In the genomic region with DNA sequence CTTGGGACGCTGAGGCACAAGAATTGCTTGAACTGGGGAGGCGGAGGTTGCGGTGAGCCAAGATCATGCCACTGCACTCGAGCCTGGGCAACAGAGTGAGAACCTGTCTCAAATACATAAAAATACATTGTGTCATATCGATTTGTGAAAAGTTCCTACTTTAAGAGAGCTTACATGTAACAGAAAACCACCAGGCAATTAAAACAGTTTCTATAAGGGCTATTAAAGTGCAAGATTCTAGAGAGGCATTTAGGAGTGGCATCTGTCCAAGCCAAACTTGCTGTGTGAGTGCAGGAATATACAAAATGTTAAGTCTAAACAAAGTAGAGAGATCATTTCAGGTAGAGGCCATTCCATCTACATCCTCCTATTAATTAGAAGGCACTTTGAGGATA, we compare ENCODE assay signal across 1 cellular context.
TF ChIP-seq lines count a peak whose summit lies in the region.

No MANE protein-coding gene starts in this region.

TF ChIP-seq in HEK293, 187 proteins besides CTCF, POLR2A, EP300 and RAD21 (continued from another document):
- TF ChIP-seq HOXD13 (CRISPR knock-in tag; IDR thresholded peaks at IDR 0.05; ENCODE audit: borderline replicate concordance) (no peak), MZF1 (tag by site-specific recombination; IDR thresholded peaks at IDR 0.05; ENCODE audit: borderline replicate concordance) (no peak), ZBTB1 (tag by site-specific recombination; IDR thresholded peaks at IDR 0.05) (no peak), ZNF37A (tag by site-specific recombination; IDR thresholded peaks at IDR 0.05) (no peak), ZNF10 (tag by site-specific recombination; IDR thresholded peaks at IDR 0.05) (no peak), ZNF514 (tag by site-specific recombination; IDR thresholded peaks at IDR 0.05) (no peak)
- TF ChIP-seq, protein P1, sequence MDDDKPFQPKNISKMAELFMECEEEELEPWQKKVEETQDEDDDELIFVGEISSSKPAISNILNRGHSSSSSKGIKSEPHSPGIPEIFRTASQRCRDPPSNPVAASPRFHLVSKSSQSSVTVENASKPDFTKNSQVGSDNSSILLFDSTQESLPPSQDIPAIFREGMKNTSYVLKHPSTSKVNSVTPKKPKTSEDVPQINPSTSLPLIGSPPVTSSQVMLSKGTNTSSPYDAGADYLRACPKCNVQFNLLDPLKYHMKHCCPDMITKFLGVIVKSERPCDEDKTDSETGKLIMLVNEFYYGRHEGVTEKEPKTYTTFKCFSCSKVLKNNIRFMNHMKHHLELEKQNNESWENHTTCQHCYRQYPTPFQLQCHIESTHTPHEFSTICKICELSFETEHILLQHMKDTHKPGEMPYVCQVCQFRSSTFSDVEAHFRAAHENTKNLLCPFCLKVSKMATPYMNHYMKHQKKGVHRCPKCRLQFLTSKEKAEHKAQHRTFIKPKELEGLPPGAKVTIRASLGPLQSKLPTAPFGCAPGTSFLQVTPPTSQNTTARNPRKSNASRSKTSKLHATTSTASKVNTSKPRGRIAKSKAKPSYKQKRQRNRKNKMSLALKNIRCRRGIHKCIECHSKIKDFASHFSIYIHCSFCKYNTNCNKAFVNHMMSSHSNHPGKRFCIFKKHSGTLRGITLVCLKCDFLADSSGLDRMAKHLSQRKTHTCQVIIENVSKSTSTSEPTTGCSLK (tag by site-specific recombination; IDR thresholded peaks at IDR 0.05): no peak
